ENCODE assay signal across 18 cellular contexts in the genomic region with DNA sequence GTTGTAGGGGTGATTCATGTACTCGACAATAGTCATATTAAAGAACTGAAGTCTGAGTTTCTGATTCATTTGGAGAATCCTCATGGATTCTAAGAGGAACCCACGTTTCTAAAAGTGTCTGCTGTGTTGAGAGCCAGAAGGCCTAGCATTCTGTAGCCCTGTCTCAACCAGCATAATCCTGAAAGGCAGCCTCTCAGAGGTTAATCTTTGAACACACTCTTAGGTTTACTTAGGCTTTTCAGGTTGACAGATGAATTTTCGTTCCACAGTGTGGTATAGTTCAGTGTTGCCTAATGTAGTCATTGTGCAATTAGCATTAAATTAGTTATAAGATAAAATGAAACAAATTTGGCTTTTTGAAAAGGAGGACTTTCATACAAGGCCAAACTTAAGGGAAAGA. TPM values are rescaled to one million over a fixed set of nuclear protein-coding genes. Genes with fewer than 3 reads are reported as not detected.
DNase-seq lines count a peak whose midpoint lies in the region; ATAC-seq and TF ChIP-seq lines count a peak whose summit lies in the region.
"Had no signal": no experiment of that assay in that cellular context is flagged by ENCODE, and none has a peak within 500 bp of the region (broad histone marks: within the 10 kb centered on the region; RNA-seq: fewer than 3 reads in every experiment).

No MANE protein-coding gene starts in this region.

- H3K4me3 ChIP-seq in HUES64 (ENCODE audit: low read length) (no peak overlapping the region), hepatocyte (no peak overlapping the region), upper lobe of right lung (no peak overlapping the region)
- H3K4me3 ChIP-seq: A549 had no signal

- H3K79me1 ChIP-seq in H9 (ENCODE audit: insufficient read depth, low read depth, low read length, poor library complexity, severe bottlenecking), result no peaks in the 10 kb centered on the region

- intact Hi-C loops in upper lobe of right lung (cut with DNase I), result no loop called here

- H2AFZ ChIP-seq in H9 (ENCODE audit: low read length) (no peak overlapping the region), hepatocyte (no peak overlapping the region)

- TF ChIP-seq CTCF in H9 (conservative IDR thresholded peaks at IDR 0.05) (no peak), hepatocyte (IDR thresholded peaks at IDR 0.05; ENCODE audit: poor library complexity) (no peak), upper lobe of right lung (IDR thresholded peaks at IDR 0.05) (no peak)

- H3K36me3 ChIP-seq in HUES64 (ENCODE audit: insufficient read depth, low read length), result no peaks in the 10 kb centered on the region
- H3K36me3 ChIP-seq in hepatocyte (replicated peaks; ENCODE audit: insufficient read depth, low read depth), result no peaks in the 10 kb centered on the region
- no peaks in the 10 kb centered on the region for H3K36me3 ChIP-seq in upper lobe of right lung
- H3K36me3 ChIP-seq: BE2C had no signal

- H3K9me3 Mint-ChIP-seq in H9, result no peaks in the 10 kb centered on the region

- peaks cover 0 to 4% (median 2%) of the 10 kb centered on the region in 3 experiments; a peak in 3 of 7 replicates for H3K36me3 Mint-ChIP-seq in H9 (ENCODE audit: insufficient read depth in 1 of 3, low read depth in 3 of 3)
- H3K36me3 Mint-ChIP-seq: CD4-positive, alpha-beta memory T cell had no signal

- peaks cover 33 to 36% of the 10 kb centered on the region in 2 experiments for H3K4me1 Mint-ChIP-seq in H9
- H3K4me1 Mint-ChIP-seq: CD4-positive, alpha-beta memory T cell had no signal

- H3K79me2 ChIP-seq in H9 (ENCODE audit: insufficient read depth, low read length) (no peaks in the 10 kb centered on the region), hepatocyte (no peaks in the 10 kb centered on the region)

- H3K9ac ChIP-seq in H9 (ENCODE audit: extremely low read depth, insufficient read length, low read length), result no peak overlapping the region
- H3K9ac ChIP-seq in HUES64 (ENCODE audit: low read depth, low read length), result no peak overlapping the region
- H3K9ac ChIP-seq: KMS-11 had no signal

- H2BK5ac ChIP-seq in H9 (ENCODE audit: insufficient read length, low read length), result no peak overlapping the region

- H3K4me2 ChIP-seq in H9 (ENCODE audit: insufficient read depth, insufficient read length, low read length), result no peak overlapping the region
- no peak overlapping the region for H3K4me2 ChIP-seq in hepatocyte
- H3K4me2 ChIP-seq: A549, KMS-11 had no signal

- no peak overlapping the region for H3K4ac ChIP-seq in H9 (ENCODE audit: low read depth, low read length)

- no peaks in the 10 kb centered on the region for H3K27me3 ChIP-seq in H9 (ENCODE audit: insufficient read depth, low read length)
- no peaks in the 10 kb centered on the region for H3K27me3 ChIP-seq in HUES64 (ENCODE audit: insufficient read depth, low read length)
- peaks cover 4% of the 10 kb centered on the region for H3K27me3 ChIP-seq in hepatocyte
- no peaks in the 10 kb centered on the region for H3K27me3 ChIP-seq in upper lobe of right lung
- H3K27me3 ChIP-seq: BE2C had no signal

- no CpG with 5 or more reads among the region's 3 CpGs for WGBS in H9 (ENCODE audit: extremely low coverage, insufficient read length, low lambda C conversion rate)
- WGBS in HUES64, result 64% methylated on average over 3 of the region's 3 CpGs
- WGBS in hepatocyte (ENCODE audit: low lambda C conversion rate, missing lambda C conversion rate), result 41% methylated on average over 3 of the region's 3 CpGs

- H2BK120ac ChIP-seq in H9 (ENCODE audit: low read depth, low read length, poor library complexity, severe bottlenecking), result no peak overlapping the region

- H3K56ac ChIP-seq in H9 (ENCODE audit: insufficient read length, low read depth, low read length), result no peak overlapping the region

- H4K91ac ChIP-seq in H9 (ENCODE audit: insufficient read length, low read depth, low read length), result no peak overlapping the region

- H2AK5ac ChIP-seq in H9 (ENCODE audit: insufficient read length, low read length), result no peak overlapping the region

- H4K20me1 ChIP-seq in H9 (ENCODE audit: control insufficient read depth, insufficient read depth, insufficient read length) (no peaks in the 10 kb centered on the region), hepatocyte (ENCODE audit: insufficient read depth, poor library complexity, severe bottlenecking) (no peaks in the 10 kb centered on the region)

- no peak overlapping the region for H3K14ac ChIP-seq in H9 (ENCODE audit: insufficient read depth, low read length)

- peak overlapping the region; percentile 34 for H2BK20ac ChIP-seq in H9 (ENCODE audit: low read depth, low read length, poor library complexity, severe bottlenecking)

- no peak overlapping the region for H4K5ac ChIP-seq in H9 (ENCODE audit: insufficient read length, low read depth, low read length)

- H3K23me2 ChIP-seq in H9 (ENCODE audit: insufficient read length, low read depth, low read length, poor library complexity, severe bottlenecking), result no peaks in the 10 kb centered on the region

- no peak overlapping the region for H3K23ac ChIP-seq in H9 (ENCODE audit: insufficient read length, low read depth, low read length)

- H3K27ac ChIP-seq in H9 (ENCODE audit: insufficient read length, low read depth, low read length) (peak overlapping the region; percentile 57), HUES64 (ENCODE audit: low read depth, low read length) (peak overlapping the region; percentile 50; the same call in 1 of the 2 replicates), hepatocyte (no peak overlapping the region), upper lobe of right lung (no peak overlapping the region)
- H3K27ac ChIP-seq: A549, C4-2B, HL-60, KMS-11 had no signal

- H3K27ac Mint-ChIP-seq in H9, result peak overlapping the region in 2 of 3 experiments; percentile 69 to 95; a peak in 2 of 7 replicates
- H3K27ac Mint-ChIP-seq: CD4-positive, alpha-beta memory T cell had no signal

- H3K27me3 Mint-ChIP-seq in H9 (ENCODE audit: low read depth), result no peaks in the 10 kb centered on the region

- H3K18ac ChIP-seq in H9 (ENCODE audit: insufficient read length, low read depth, low read length), result no peak overlapping the region

- no peak overlapping the region for H3T11ph ChIP-seq in H9 (ENCODE audit: low read length)

- H4K8ac ChIP-seq in H9 (replicated peaks; ENCODE audit: insufficient read length, low read depth, low read length), result no peak overlapping the region

- ATAC-seq in upper lobe of right lung (peak; percentile 68), HG02885 (IDR thresholded peaks at IDR 0.05; ENCODE audit: poor library complexity, unreplicated experiment) (no peak), GM21390 (IDR thresholded peaks at IDR 0.05; ENCODE audit: unreplicated experiment) (no peak)
- ATAC-seq: A549 had no signal

- H3K9me3 ChIP-seq in H9 (ENCODE audit: control insufficient read depth, low read depth, low read length) (no peaks in the 10 kb centered on the region), HUES64 (ENCODE audit: insufficient read depth, low read depth, low read length) (no peaks in the 10 kb centered on the region), hepatocyte (ENCODE audit: low read depth) (no peaks in the 10 kb centered on the region), upper lobe of right lung (no peaks in the 10 kb centered on the region)
- H3K9me3 ChIP-seq: A549, BE2C had no signal

- H2BK12ac ChIP-seq in H9 (ENCODE audit: insufficient read length, low read depth, low read length), result peak overlapping the region; percentile 17

- DNase-seq in H9, result no peak
- DNase-seq in hepatocyte (ENCODE audit: low spot score), result peak; percentile 22
- DNase-seq in upper lobe of right lung, result no peak
- no peak for DNase-seq in NCI-H2171 treated with DMSO at 0.1 percent for 48 hours (lab: John Stamatoyannopoulos, UW)
- DNase-seq: BE2C; CD4-positive, alpha-beta memory T cell; DMS153; DND-41; GDM1; H7 had no signal

- no peak overlapping the region for H3K4me3 Mint-ChIP-seq in H9
- H3K4me3 Mint-ChIP-seq: CD4-positive, alpha-beta memory T cell had no signal

- no peak overlapping the region for H2BK15ac ChIP-seq in H9 (ENCODE audit: low read depth, low read length)

- H3K4me1 ChIP-seq in H9 (ENCODE audit: insufficient read depth, low read length), result peaks cover 9% of the 10 kb centered on the region; the same call in 1 of the 2 replicates
- H3K4me1 ChIP-seq in HUES64 (ENCODE audit: insufficient read depth, low read length), result peaks cover 18% of the 10 kb centered on the region
- no peaks in the 10 kb centered on the region for H3K4me1 ChIP-seq in hepatocyte (ENCODE audit: insufficient read depth)
- no peaks in the 10 kb centered on the region for H3K4me1 ChIP-seq in upper lobe of right lung
- H3K4me1 ChIP-seq: A549, BE2C had no signal

- no peaks in the 10 kb centered on the region for H3K9me2 ChIP-seq in hepatocyte (replicated peaks; ENCODE audit: insufficient read depth)

RNA-seq across cellular contexts. Expression of a gene that starts 41.9 kb away (rescaled TPM):
- not detected in 2 replicates for total RNA-seq in H9 (2021)
- 0.05 TPM for polyA plus RNA-seq in HUES64 (2013, experiment 1 of 2)
- polyA plus RNA-seq in HUES64 (2013, experiment 2 of 2), result not detected
- 0.12 TPM in 1 of 2 replicates, not detected in the other for total RNA-seq in hepatocyte
- not detected in 2 replicates for polyA plus RNA-seq in hepatocyte
- total RNA-seq in upper lobe of right lung, result 6.5 TPM
- total RNA-seq: CD4-positive, alpha-beta memory T cell; H7 had no signal
- polyA plus RNA-seq: A549; AG04450; CD4-positive, alpha-beta memory T cell had no signal

Comparison
In these comparisons a context has a peak if more than half of its experiments do, and no peak if none do; other contexts are left out.
1. H3K27ac ChIP-seq: peak in H9 (single experiment) and HUES64 (single experiment); none in hepatocyte (single experiment) and upper lobe of right lung (single experiment).